Comparison of ENCODE assay signal across 16 cellular contexts in genomic region chr10:29929006-29929405, GRCh38.
DNase-seq lines count a peak whose midpoint lies in the region; ATAC-seq and TF ChIP-seq lines count a peak whose summit lies in the region.
"Had no signal": no experiment of that assay in that cellular context is flagged by ENCODE, and none has a peak within 500 bp of the region (broad histone marks: within the 10 kb centered on the region; RNA-seq: fewer than 3 reads in every experiment).

No MANE protein-coding gene starts in this region.

- ATAC-seq in left lobe of liver = no peak
- peak; percentile 28 for ATAC-seq in sciatic nerve
- no peak for ATAC-seq in Right ventricle myocardium inferior
- no peak for ATAC-seq in natural killer cell
- ATAC-seq: CD8-positive, alpha-beta T cell had no signal

- no peak for TF ChIP-seq CTCF in natural killer cell (IDR thresholded peaks at IDR 0.05)

- no peaks in the 10 kb centered on the region for H3K36me3 Mint-ChIP-seq in natural killer cell
- H3K36me3 Mint-ChIP-seq: CD8-positive, alpha-beta T cell had no signal

- peaks cover 0 to 6% of the 10 kb centered on the region in 2 donors for H3K4me1 Mint-ChIP-seq in natural killer cell
- H3K4me1 Mint-ChIP-seq: B cell had no signal

- peak; percentile 77 for DNase-seq in RPMI8226
- peak; percentile 42 for DNase-seq in left lobe of liver (ENCODE audit: low spot score)
- DNase-seq in sciatic nerve (ENCODE audit: low spot score) = no peak
- no peak for DNase-seq in cerebellar nuclear complex (lab: John Stamatoyannopoulos, UW)
- DNase-seq in Right ventricle myocardium inferior (ENCODE audit: missing footprints) = no peak
- DNase-seq in natural killer cell = no peak
- DNase-seq: 8988T; ACHN; AML-193; Caco-2; Calu3; CD4-positive, alpha-beta T cell; CD8-positive, alpha-beta T cell; DMS79 treated with DMSO at 0.1 percent for 48 hours; GF-D8 had no signal

- H3K27ac Mint-ChIP-seq in natural killer cell = no peak overlapping the region
- H3K27ac Mint-ChIP-seq: B cell; CD4-positive, alpha-beta T cell; CD8-positive, alpha-beta T cell had no signal

- intact Hi-C loops in sciatic nerve (cut with DNase I) = no loop called here
- intact Hi-C loops in Right ventricle myocardium inferior (cut with DNase I) = no loop called here
- intact Hi-C loops in natural killer cell (cut with micrococcal nuclease) = no loop called here

- H3K27me3 Mint-ChIP-seq in natural killer cell (ENCODE audit: low read depth in 2 of 2) = peaks cover 8 to 11% of the 10 kb centered on the region in 2 donors
- H3K27me3 Mint-ChIP-seq: B cell had no signal

- H3K4me3 Mint-ChIP-seq in natural killer cell = no peak overlapping the region
- H3K4me3 Mint-ChIP-seq: B cell; CD4-positive, alpha-beta T cell; CD8-positive, alpha-beta T cell had no signal

- no peaks in the 10 kb centered on the region for H3K9me3 Mint-ChIP-seq in natural killer cell

Comparison
In these comparisons a context has a peak if more than half of its experiments do, and no peak if none do; other contexts are left out.
1. DNase-seq: peak in RPMI8226 (single experiment) and left lobe of liver (single experiment); none in sciatic nerve (single experiment), cerebellar nuclear complex (0 of 2), Right ventricle myocardium inferior (single experiment) and natural killer cell (single experiment).